9 cellular contexts compared by ENCODE assay signal in genomic region chrY:13479031-13479705, GRCh38. TPM values are rescaled to one million over a fixed set of nuclear protein-coding genes. Genes with fewer than 3 reads are reported as not detected.
DNase-seq lines count a peak whose midpoint lies in the region; ATAC-seq and TF ChIP-seq lines count a peak whose summit lies in the region.
"Had no signal": no experiment of that assay in that cellular context is flagged by ENCODE, and none has a peak within 500 bp of the region (broad histone marks: within the 10 kb centered on the region; RNA-seq: fewer than 3 reads in every experiment).

No MANE protein-coding gene starts in this region.

- H3K27me3 ChIP-seq in CD8-positive, alpha-beta T cell (ENCODE audit: insufficient read depth, low read length), result no peaks in the 10 kb centered on the region
- no peaks in the 10 kb centered on the region for H3K27me3 ChIP-seq in psoas muscle (ENCODE audit: insufficient read depth in 3 of 3, low read length in 2 of 3)

- WGBS in psoas muscle, 3 donors, result 0 to 1% methylated on average over 37 to 39 of the region's 39 CpGs; no CpG with 5 or more reads in 1 of the 3 donors

- CTCF ChIA-PET in CD8-positive, alpha-beta T cell (lab: Charles Lee), result interaction anchor here (1.0 kb wide), 1 partner anchor 224 kb away, joined by 3 read pairs; the partner anchor contains the start of gene TMSB4Y
- CTCF ChIA-PET in HEK293T (lab: Yijun Ruan, JAX), result no interaction called here

- intact Hi-C loops in CD8-positive, alpha-beta T cell (cut with DNase I, micrococcal nuclease), result loop anchor here (1.0 to 10.0 kb wide), 5 partner anchors 40 to 812 kb away; partner anchors contain the start of genes DDX3Y (in 1 of the 2) and TMSB4Y (in 1 of the 2)
- intact Hi-C loops in psoas muscle (cut with DNase I), result no loop called here

- peak overlapping the region; percentile 99 for H3K27ac ChIP-seq in CD8-positive, alpha-beta T cell (ENCODE audit: low read depth, low read length)
- H3K27ac ChIP-seq in psoas muscle, result no peak overlapping the region

- H3K36me3 Mint-ChIP-seq in CD8-positive, alpha-beta T cell, result peaks cover 40% of the 10 kb centered on the region
- H3K36me3 Mint-ChIP-seq: brain had no signal

- TF ChIP-seq CTCF in CD8-positive, alpha-beta T cell (IDR thresholded peaks at IDR 0.05), result no peak
- TF ChIP-seq CTCF in psoas muscle (IDR thresholded peaks at IDR 0.05), result no peak

- no peaks in the 10 kb centered on the region for H3K9me3 ChIP-seq in CD8-positive, alpha-beta T cell (ENCODE audit: low read length)
- H3K9me3 ChIP-seq in psoas muscle, result no peaks in the 10 kb centered on the region

- DNase-seq in CD8-positive, alpha-beta T cell, result peak in 5 of 7 experiments; percentile 39 to 75 (median 50)
- DNase-seq in HT1080 (ENCODE audit: low read depth) (peak; percentile 8), activated T-cell treated with anti-CD3 and anti-CD28 coated beads for 48 hours (ENCODE audit: low read depth) (peak; percentile 38), hypothalamus (lab: John Stamatoyannopoulos, UW) (peak in 30 of 51 donors; percentile 1 to 80 (median 20)), HEK293T (ENCODE audit: extremely low spot score) (no peak), psoas muscle (no peak)
- DNase-seq in stimulated activated CD8-positive, alpha-beta memory T cell treated with anti-CD3 and anti-CD28 coated beads, Interleukin-7, amount 100 ng/mL, for 24 hours (ENCODE audit: low read depth), result peak; percentile 12

- H3K9me3 Mint-ChIP-seq in CD8-positive, alpha-beta T cell, result no peaks in the 10 kb centered on the region

- POLR2A ChIA-PET in CD8-positive, alpha-beta T cell (lab: Charles Lee), result interaction anchor here (1.0 to 2.1 kb wide), 2 partner anchors 41 to 224 kb away, joined by 7 to 26 read pairs; partner anchors contain the start of gene TMSB4Y
- POLR2A ChIA-PET in HEK293T (lab: Yijun Ruan, JAX), result no interaction called here

- peak overlapping the region; percentile 80 for H3K4me3 ChIP-seq in CD8-positive, alpha-beta T cell (ENCODE audit: low read depth, low read length)
- no peak overlapping the region for H3K4me3 ChIP-seq in psoas muscle

- H3K4me1 Mint-ChIP-seq in CD8-positive, alpha-beta T cell (ENCODE audit: low read depth), result peaks cover 32% of the 10 kb centered on the region
- H3K4me1 Mint-ChIP-seq: brain had no signal

- peak; percentile 69 for ATAC-seq in CD8-positive, alpha-beta T cell
- ATAC-seq in psoas muscle (no peak), HG02885 (IDR thresholded peaks at IDR 0.05; ENCODE audit: poor library complexity, unreplicated experiment) (no peak)

- H3K36me3 ChIP-seq in CD8-positive, alpha-beta T cell (ENCODE audit: insufficient read depth, low read length), result no peaks in the 10 kb centered on the region
- no peaks in the 10 kb centered on the region for H3K36me3 ChIP-seq in psoas muscle (ENCODE audit: insufficient read depth in 1 of 2, low read depth in 1 of 2)

- peaks cover 25% of the 10 kb centered on the region for H3K4me1 ChIP-seq in CD8-positive, alpha-beta T cell (ENCODE audit: insufficient read depth, low read length)
- no peaks in the 10 kb centered on the region for H3K4me1 ChIP-seq in psoas muscle

- peak overlapping the region; percentile 95 for H3K4me3 Mint-ChIP-seq in CD8-positive, alpha-beta T cell

- H3K27ac Mint-ChIP-seq in CD8-positive, alpha-beta T cell, result peak overlapping the region; percentile 97

- no peaks in the 10 kb centered on the region for H3K27me3 Mint-ChIP-seq in CD8-positive, alpha-beta T cell (ENCODE audit: low read depth)
- H3K27me3 Mint-ChIP-seq: brain had no signal

TF ChIP-seq in HEK293T, 16 proteins besides CTCF, POLR2A, EP300 and RAD21:
- TF ChIP-seq FOXK2 (IDR thresholded peaks at IDR 0.05) (no peak), FOXA1 (IDR thresholded peaks at IDR 0.05) (no peak), BHLHE40 (IDR thresholded peaks at IDR 0.05; ENCODE audit: borderline replicate concordance) (no peak), LEF1 (IDR thresholded peaks at IDR 0.05; ENCODE audit: borderline replicate concordance) (no peak)

RNA-seq across cellular contexts. Expression of gene UTY, which starts 0.7 kb away (rescaled TPM):
- total RNA-seq in CD8-positive, alpha-beta T cell, result 10 to 100 TPM; 71.2 to 78.7 TPM
- 2.8 and 3.4 TPM in 2 replicates for total RNA-seq in HT1080 (2014; rRNA removed; shearing (Covaris generic))
- polyA plus RNA-seq in HT1080 (2015; cell fraction: cytosol; rRNA removed), result 1.7 and 2.4 TPM in 2 replicates
- polyA plus RNA-seq in HT1080 (2015; cell fraction: nucleus; rRNA removed), result 10.2 and 12.5 TPM in 2 replicates
- total RNA-seq in psoas muscle, result not detected
- 1 to 10 TPM in 2 of 3 donors, not detected in 1; 1.3 to 4.5 TPM for polyA plus RNA-seq in psoas muscle

Comparison
In these comparisons a context has a peak if more than half of its experiments do, and no peak if none do; other contexts are left out.
1. DNase-seq: peak in CD8-positive, alpha-beta T cell (5 of 7), HT1080 (single experiment), activated T-cell treated with anti-CD3 and anti-CD28 coated beads for 48 hours (single experiment), hypothalamus (30 of 51) and stimulated activated CD8-positive, alpha-beta memory T cell treated with anti-CD3 and anti-CD28 coated beads, Interleukin-7, amount 100 ng/mL, for 24 hours (single experiment); none in HEK293T (single experiment) and psoas muscle (0 of 2).
2. intact Hi-C loops: an anchor here in CD8-positive, alpha-beta T cell (1.0 to 10.0 kb wide); none called in psoas muscle.